19 cellular contexts compared by ENCODE assay signal in the genomic region with DNA sequence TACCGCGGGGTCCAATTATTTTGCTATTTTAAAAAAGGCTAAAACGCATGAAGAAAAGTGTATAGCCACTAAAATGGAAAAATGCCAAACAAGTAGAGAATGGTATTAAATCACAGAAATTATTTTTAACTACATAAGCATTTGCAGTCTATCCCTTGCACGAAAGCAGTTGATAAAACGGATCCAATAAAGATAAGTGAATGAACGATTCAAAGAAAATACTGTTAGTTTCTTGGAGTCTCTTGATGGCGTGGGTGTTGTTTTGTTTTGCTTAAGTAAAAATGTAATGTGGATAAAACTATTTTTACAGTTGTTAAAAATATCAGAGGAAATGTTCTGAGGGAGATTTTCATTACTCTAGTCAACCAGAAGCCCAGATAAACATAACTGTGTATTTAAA. TPM values are rescaled to one million over a fixed set of nuclear protein-coding genes. Genes with fewer than 3 reads are reported as not detected.
A peak's percentile ranks its signal among the peaks of the same experiment; 100 is the strongest.
DNase-seq lines count a peak whose midpoint lies in the region; ATAC-seq and TF ChIP-seq lines count a peak whose summit lies in the region.
"Had no signal": no experiment of that assay in that cellular context is flagged by ENCODE, and none has a peak within 500 bp of the region (broad histone marks: within the 10 kb centered on the region; RNA-seq: fewer than 3 reads in every experiment).

No MANE protein-coding gene starts in this region.

- H2AK5ac ChIP-seq in IMR-90 (ENCODE audit: low read depth, low read length) (no peak overlapping the region), mesenchymal stem cell (ENCODE audit: low read length, severe bottlenecking) (no peak overlapping the region)

- H3K27ac Mint-ChIP-seq in chondrocyte (ENCODE audit: unreplicated experiment): peak overlapping the region; percentile 81
- H3K27ac Mint-ChIP-seq: CD14-positive monocyte, T-cell had no signal

- no peaks in the 10 kb centered on the region for H3K36me3 Mint-ChIP-seq in chondrocyte (ENCODE audit: low read depth)
- H3K36me3 Mint-ChIP-seq: CD14-positive monocyte, IgD-negative memory B cell, T-cell had no signal

- in situ Hi-C loops in IMR-90 (cut with MboI; ENCODE audit: low sequenced_read_pairs): loop anchor here (5.0 to 10.0 kb wide), 3 partner anchors 250 to 1332 kb away; a partner anchor contains a TSS
- in situ Hi-C loops in GM13977 (cut with MboI; ENCODE audit: low pct_unique_long_range_greater_than_20kb, low sequenced_read_pairs, unreplicated experiment): loop anchor here (25.0 kb wide), 3 partner anchors 95 to 1345 kb away; a partner anchor contains a TSS

- H3K18ac ChIP-seq in IMR-90 (ENCODE audit: low read depth, low read length) (peak overlapping the region; percentile 6; the same call in 1 of the 2 replicates), mesenchymal stem cell (ENCODE audit: low read depth in 1 of 2, low read length in 2 of 2) (no peak overlapping the region)

- H2BK5ac ChIP-seq in IMR-90 (ENCODE audit: low read depth, low read length, poor library complexity, severe bottlenecking) (peak overlapping the region; percentile 21), mesenchymal stem cell (ENCODE audit: low read depth, low read length, poor library complexity, severe bottlenecking) (no peak overlapping the region)

- no peaks in the 10 kb centered on the region for H3K27me3 ChIP-seq in IMR-90 (ENCODE audit: control insufficient read depth, insufficient read depth, low read length)
- no peaks in the 10 kb centered on the region for H3K27me3 ChIP-seq in mesenchymal stem cell (ENCODE audit: control insufficient read depth in 1 of 2, insufficient read depth in 1 of 2, low read length in 2 of 2)
- H3K27me3 ChIP-seq in vagina: no peaks in the 10 kb centered on the region

- H2BK20ac ChIP-seq in IMR-90 (ENCODE audit: low read depth, low read length): peak overlapping the region; percentile 69; the same call in 1 of the 2 replicates

- no peaks in the 10 kb centered on the region for H3K9me3 ChIP-seq in IMR-90 (ENCODE audit: control insufficient read depth, insufficient read depth, low read length)
- no peaks in the 10 kb centered on the region for H3K9me3 ChIP-seq in mesenchymal stem cell (ENCODE audit: control insufficient read depth, low read length)
- H3K9me3 ChIP-seq in vagina: no peaks in the 10 kb centered on the region

- H3K36me3 ChIP-seq in IMR-90 (ENCODE audit: control insufficient read depth, insufficient read depth, low read length): no peaks in the 10 kb centered on the region
- H3K36me3 ChIP-seq in mesenchymal stem cell (ENCODE audit: control insufficient read depth in 1 of 2, insufficient read depth in 2 of 2, low read depth in 1 of 2, low read length in 2 of 2): no peaks in the 10 kb centered on the region
- H3K36me3 ChIP-seq in vagina: no peaks in the 10 kb centered on the region

- H3K9ac ChIP-seq in IMR-90 (ENCODE audit: low read depth, low read length) (no peak overlapping the region; the same call in 1 of the 2 replicates), mesenchymal stem cell (ENCODE audit: low read length) (peak overlapping the region; percentile 32)

- H2BK15ac ChIP-seq in IMR-90 (ENCODE audit: low read depth, low read length) (no peak overlapping the region), mesenchymal stem cell (ENCODE audit: low read depth, poor library complexity, severe bottlenecking) (no peak overlapping the region)

- H4K91ac ChIP-seq in IMR-90 (ENCODE audit: insufficient read depth, low read depth, low read length) (0 out of 2 replicates have a peak overlapping the region, but pooled peaks have one; percentile 1), mesenchymal stem cell (ENCODE audit: low read length) (no peak overlapping the region)

- H3K79me1 ChIP-seq in IMR-90 (ENCODE audit: low read depth in 1 of 2, low read length in 2 of 2) (peaks cover 18 to 67% of the 10 kb centered on the region in 2 experiments), mesenchymal stem cell (replicated peaks; ENCODE audit: low read length, poor library complexity, severe bottlenecking) (no peaks in the 10 kb centered on the region)

- no peak overlapping the region for H2AK9ac ChIP-seq in IMR-90 (replicated peaks; ENCODE audit: low read depth, low read length, poor library complexity)

- H3K14ac ChIP-seq in IMR-90 (replicated peaks; ENCODE audit: low read depth, low read length) (0 out of 2 replicates have a peak overlapping the region, but pooled peaks have one; percentile 60), mesenchymal stem cell (ENCODE audit: low read length in 2 of 2) (no peak overlapping the region)

- intact Hi-C loops in IMR-90 (cut with micrococcal nuclease): loop anchor here (10.0 kb wide), 1 partner anchor 1212 kb away; no protein-coding TSS in a partner anchor
- intact Hi-C loops in vagina (cut with DNase I): loop anchor here (10.0 kb wide), 1 partner anchor 712 kb away; a partner anchor contains a TSS

- CTCF ChIA-PET in IMR-90 (lab: Yijun Ruan, JAX): no interaction called here

- no peak overlapping the region for H2BK12ac ChIP-seq in mesenchymal stem cell (ENCODE audit: low read length in 2 of 2)

- H4K5ac ChIP-seq in IMR-90 (ENCODE audit: low read depth, low read length): no peak overlapping the region

- H3K4me1 Mint-ChIP-seq in chondrocyte (ENCODE audit: low read depth): peaks cover 94% of the 10 kb centered on the region

- TF ChIP-seq CTCF in IMR-90 (conservative IDR thresholded peaks at IDR 0.05; ENCODE audit: low read depth, low read length) (no peak), chondrocyte (IDR thresholded peaks at IDR 0.05) (no peak), vagina (IDR thresholded peaks at IDR 0.05) (no peak), GM13977 (IDR thresholded peaks at IDR 0.05; ENCODE audit: extremely low read depth, insufficient read depth, missing control alignments) (no peak)

- H3K23ac ChIP-seq in IMR-90 (ENCODE audit: low read depth, low read length) (peak overlapping the region; percentile 54; the same call in 1 of the 2 replicates), mesenchymal stem cell (ENCODE audit: low read length in 2 of 2) (no peak overlapping the region)

- H2BK120ac ChIP-seq in IMR-90 (ENCODE audit: low read depth, low read length): peak overlapping the region; percentile 81; the same call in 1 of the 2 replicates
- no peak overlapping the region for H2BK120ac ChIP-seq in mesenchymal stem cell (ENCODE audit: low read depth, low read length)

- BruUV-seq in IMR-90 (replicated peaks; lab: Mats Ljungman, UMichigan): no TSS peak

- H3K4me3 Mint-ChIP-seq in chondrocyte (ENCODE audit: unreplicated experiment): peak overlapping the region; percentile 35
- H3K4me3 Mint-ChIP-seq: CD14-positive monocyte, IgD-negative memory B cell, T-cell had no signal

- peak overlapping the region; percentile 41; the same call in 1 of the 2 replicates for H3K27ac ChIP-seq in IMR-90 (ENCODE audit: insufficient read depth, low read length)
- H3K27ac ChIP-seq in mesenchymal stem cell (ENCODE audit: low read length, poor library complexity, severe bottlenecking): no peak overlapping the region
- H3K27ac ChIP-seq in vagina: peak overlapping the region; percentile 4
- H3K27ac ChIP-seq: SK-N-MC had no signal

- TF ChIP-seq RAD21 in IMR-90 (IDR thresholded peaks at IDR 0.05; ENCODE audit: low read length): no peak

- H2AFZ ChIP-seq in IMR-90 (replicated peaks; ENCODE audit: low read length, poor library complexity) (no peak overlapping the region), mesenchymal stem cell (ENCODE audit: low read depth, low read length) (no peak overlapping the region)

- H3K9me3 Mint-ChIP-seq in chondrocyte (ENCODE audit: low read depth): no peaks in the 10 kb centered on the region
- H3K9me3 Mint-ChIP-seq: IgD-negative memory B cell, T-cell had no signal

- no peak overlapping the region for H3K56ac ChIP-seq in IMR-90 (ENCODE audit: extremely low read depth, insufficient read depth, low read length)

- H4K8ac ChIP-seq in IMR-90 (ENCODE audit: low read depth in 2 of 2, low read length in 2 of 2) (peak overlapping the region in 1 of 2 experiments; percentile 34; a peak in 1 of 4 replicates), mesenchymal stem cell (ENCODE audit: low read length) (no peak overlapping the region)

- no peaks in the 10 kb centered on the region for H3K27me3 Mint-ChIP-seq in chondrocyte (ENCODE audit: low read depth)

- DNase-seq in IMR-90 (peak; percentile 58), chondrocyte (ENCODE audit: low spot score) (no peak), mesenchymal stem cell (peak; percentile 6), vagina (ENCODE audit: extremely low spot score in 2 of 2) (no peak), GM13977 (ENCODE audit: low spot score) (no peak)
- DNase-seq in activated naive CD4-positive, alpha-beta T cell treated with anti-CD3 and anti-CD28 coated beads, Interleukin-2, amount 50 U/mL, for 16 hours: no peak
- DNase-seq: ACHN; GDM1; NCI-H1105 treated with DMSO at 0.1 percent for 48 hours; NCI-H1694; NCI-H2081 treated with DMSO at 0.1 percent for 48 hours; NCI-H748 treated with DMSO at 0.1 percent for 48 hours; NK-92 treated with Interleukin-12 subunit alpha and Interleukin-12 subunit beta, amount 100 ng/mL, for 24 hours; SHP77; T-cell had no signal

- dilution Hi-C loops in IMR-90 (cut with HindIII; ENCODE audit: low sequenced_read_pairs, unreplicated experiment): no loop called here

- H3K4me2 ChIP-seq in IMR-90 (ENCODE audit: low read depth, low read length) (peak overlapping the region; percentile 54), mesenchymal stem cell (ENCODE audit: low read length, poor library complexity, severe bottlenecking) (no peak overlapping the region)

- POLR2A ChIA-PET in IMR-90 (lab: Charles Lee; ENCODE audit: unreplicated experiment): no interaction called here

- TF ChIP-seq POLR2A in IMR-90 (IDR thresholded peaks at IDR 0.05; ENCODE audit: low read depth, low read length): no peak
- no peak for TF ChIP-seq POLR2A in vagina (IDR thresholded peaks at IDR 0.05)

- H3K4ac ChIP-seq in IMR-90 (ENCODE audit: low read depth, low read length): peak overlapping the region; percentile 80; the same call in 1 of the 2 replicates
- no peak overlapping the region for H3K4ac ChIP-seq in mesenchymal stem cell (ENCODE audit: low read depth in 1 of 2, low read length in 2 of 2)

- H3K4me3 ChIP-seq in IMR-90 (ENCODE audit: insufficient read depth, low read depth, low read length) (no peak overlapping the region), mesenchymal stem cell (ENCODE audit: insufficient read depth in 1 of 2, low read depth in 1 of 2, low read length in 2 of 2) (no peak overlapping the region), vagina (no peak overlapping the region)
- H3K4me3 ChIP-seq: SK-N-MC had no signal

- H3K4me1 ChIP-seq in IMR-90 (ENCODE audit: control insufficient read depth, insufficient read depth, low read length) (peaks cover 28% of the 10 kb centered on the region), mesenchymal stem cell (ENCODE audit: control insufficient read depth, insufficient read depth, low read depth, low read length) (no peaks in the 10 kb centered on the region), vagina (peaks cover 5% of the 10 kb centered on the region)

- WGBS in IMR-90 (ENCODE audit: extremely low coverage in 2 of 2, insufficient read length in 1 of 2), 2 experiments: no CpG with 5 or more reads among the region's 7 CpGs
- 93% methylated on average over 4 of the region's 7 CpGs for WGBS in mesenchymal stem cell

- H4K20me1 ChIP-seq in IMR-90 (ENCODE audit: insufficient read depth, low read length): no peaks in the 10 kb centered on the region

- ATAC-seq in IMR-90 (ENCODE audit: low read depth) (no peak), GM18873 (IDR thresholded peaks at IDR 0.05; ENCODE audit: low FRiP score, unreplicated experiment) (no peak)
- ATAC-seq: T-cell had no signal

- H3K9me1 ChIP-seq in IMR-90 (ENCODE audit: insufficient read depth, low read length): peaks cover 20% of the 10 kb centered on the region; the same call in 1 of the 2 replicates

RNA-seq across cellular contexts. Expression of a gene that starts 9.3 kb away (rescaled TPM):
- total RNA-seq in IMR-90 (2012; rRNA removed) (7.5 and 9.0 TPM in 2 replicates), chondrocyte (8.8 to 11.5 TPM (median 10.6 TPM) in 3 replicates), vagina (8.6 TPM)
- polyA plus RNA-seq in IMR-90 (2012; rRNA removed): 8.8 and 11.9 TPM in 2 replicates
- 4.1 and 14.2 TPM in 2 replicates for polyA plus RNA-seq in IMR-90 (2012; cell fraction: cytosol; rRNA removed)
- 16.3 and 27.2 TPM in 2 replicates for polyA plus RNA-seq in IMR-90 (2012; cell fraction: nucleus; rRNA removed; ENCODE audit: low replicate concordance)
- 11.7 TPM for polyA plus RNA-seq in mesenchymal stem cell (2013, experiment 1 of 2)
- 10.4 TPM for polyA plus RNA-seq in mesenchymal stem cell (2013, experiment 2 of 2)
- polyA plus RNA-seq: CD14-positive monocyte had no signal

Comparison
In these comparisons a context has a peak if more than half of its experiments do, and no peak if none do; other contexts are left out.
1. DNase-seq: peak in IMR-90 (single experiment) and mesenchymal stem cell (single experiment); none in chondrocyte (single experiment), vagina (0 of 2), activated naive CD4-positive, alpha-beta T cell treated with anti-CD3 and anti-CD28 coated beads, Interleukin-2, amount 50 U/mL, for 16 hours (single experiment) and GM13977 (single experiment).